ENCODE assay signal across 1 cellular context in the genomic region with DNA sequence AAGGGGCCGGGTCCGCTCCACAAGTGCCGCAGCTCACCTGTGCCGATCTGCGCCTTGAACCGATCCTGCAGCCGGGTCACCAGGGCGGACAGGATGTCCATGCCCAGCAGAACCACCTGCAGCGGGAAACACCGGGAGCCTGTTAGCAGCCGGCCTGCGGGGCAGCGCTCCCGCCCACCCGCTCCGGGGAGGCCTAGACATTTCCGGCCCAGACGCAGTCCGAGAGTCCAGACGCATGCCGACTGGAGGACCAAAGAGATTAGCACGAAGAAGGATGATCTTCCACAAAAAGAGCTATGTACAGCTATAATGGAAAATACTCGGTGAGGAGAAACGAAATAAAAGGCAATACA.
TF ChIP-seq lines count a peak whose summit lies in the region.

No MANE protein-coding gene starts in this region.

TF ChIP-seq in HepG2, 621 proteins besides CTCF, POLR2A, EP300 and RAD21 (continues in another document):
- TF ChIP-seq ATM (IDR thresholded peaks at IDR 0.05; ENCODE audit: borderline replicate concordance) (no peak), ZNF263 (CRISPR knock-in tag; IDR thresholded peaks at IDR 0.05) (peak; percentile 28; the same call in 1 of the 2 replicates), GFI1 (CRISPR knock-in tag; IDR thresholded peaks at IDR 0.05; ENCODE audit: borderline replicate concordance) (no peak), ZFX (CRISPR knock-in tag; IDR thresholded peaks at IDR 0.05; ENCODE audit: low read depth) (peak; percentile 99), HMGA1 (CRISPR knock-in tag; conservative IDR thresholded peaks at IDR 0.05) (no peak), SMAD3 (CRISPR knock-in tag; IDR thresholded peaks at IDR 0.05) (no peak), ZNF878 (CRISPR knock-in tag; IDR thresholded peaks at IDR 0.05) (no peak), ZNF7 (CRISPR knock-in tag; IDR thresholded peaks at IDR 0.05) (no peak; the same call in 1 of the 2 replicates), HOXA5 (CRISPR knock-in tag; IDR thresholded peaks at IDR 0.05) (0 out of 2 replicates have a peak, but pooled peaks have one; percentile 35), ZNF337 (CRISPR knock-in tag; IDR thresholded peaks at IDR 0.05; ENCODE audit: borderline replicate concordance, low read depth) (no peak), STAG1 (CRISPR knock-in tag; IDR thresholded peaks at IDR 0.05) (peak; percentile 15), HNRNPLL (IDR thresholded peaks at IDR 0.05; ENCODE audit: low read depth, low read length, poor library complexity, severe bottlenecking) (peak; percentile 76), HNRNPH1 (optimal IDR thresholded peaks at IDR 0.05; ENCODE audit: low read depth, low read length) (peak; percentile 88), KDM5A (IDR thresholded peaks at IDR 0.05; ENCODE audit: borderline replicate concordance, low read length) (peak; percentile 28; the same call in 1 of the 2 replicates), SMYD3 (CRISPR knock-in tag; IDR thresholded peaks at IDR 0.05) (no peak), ZFP36 (IDR thresholded peaks at IDR 0.05; ENCODE audit: borderline replicate concordance, low read depth, low read length, partially characterized antibody) (no peak), ZNF737 (CRISPR knock-in tag; IDR thresholded peaks at IDR 0.05; ENCODE audit: borderline replicate concordance) (0 out of 2 replicates have a peak, but pooled peaks have one; percentile 29), ZNF792 (CRISPR knock-in tag; IDR thresholded peaks at IDR 0.05) (peak; percentile 62; the same call in 1 of the 2 replicates), ZNF839 (CRISPR knock-in tag; IDR thresholded peaks at IDR 0.05; ENCODE audit: borderline replicate concordance) (no peak), ZNF329 (CRISPR knock-in tag; IDR thresholded peaks at IDR 0.05; ENCODE audit: low read depth) (peak; percentile 17; the same call in 1 of the 2 replicates), SATB2 (CRISPR knock-in tag; IDR thresholded peaks at IDR 0.05) (no peak), ARNT (IDR thresholded peaks at IDR 0.05) (no peak), SRSF9 (IDR thresholded peaks at IDR 0.05; ENCODE audit: borderline replicate concordance, insufficient read depth, low read depth, low read length, poor library complexity, severe bottlenecking) (no peak), HES4 (CRISPR knock-in tag; IDR thresholded peaks at IDR 0.05; ENCODE audit: borderline replicate concordance) (no peak; the same call in 1 of the 2 replicates), ZFP37 (CRISPR knock-in tag; IDR thresholded peaks at IDR 0.05; ENCODE audit: borderline replicate concordance) (0 out of 2 replicates have a peak, but pooled peaks have one; percentile 79)
- TF ChIP-seq, protein P1, sequence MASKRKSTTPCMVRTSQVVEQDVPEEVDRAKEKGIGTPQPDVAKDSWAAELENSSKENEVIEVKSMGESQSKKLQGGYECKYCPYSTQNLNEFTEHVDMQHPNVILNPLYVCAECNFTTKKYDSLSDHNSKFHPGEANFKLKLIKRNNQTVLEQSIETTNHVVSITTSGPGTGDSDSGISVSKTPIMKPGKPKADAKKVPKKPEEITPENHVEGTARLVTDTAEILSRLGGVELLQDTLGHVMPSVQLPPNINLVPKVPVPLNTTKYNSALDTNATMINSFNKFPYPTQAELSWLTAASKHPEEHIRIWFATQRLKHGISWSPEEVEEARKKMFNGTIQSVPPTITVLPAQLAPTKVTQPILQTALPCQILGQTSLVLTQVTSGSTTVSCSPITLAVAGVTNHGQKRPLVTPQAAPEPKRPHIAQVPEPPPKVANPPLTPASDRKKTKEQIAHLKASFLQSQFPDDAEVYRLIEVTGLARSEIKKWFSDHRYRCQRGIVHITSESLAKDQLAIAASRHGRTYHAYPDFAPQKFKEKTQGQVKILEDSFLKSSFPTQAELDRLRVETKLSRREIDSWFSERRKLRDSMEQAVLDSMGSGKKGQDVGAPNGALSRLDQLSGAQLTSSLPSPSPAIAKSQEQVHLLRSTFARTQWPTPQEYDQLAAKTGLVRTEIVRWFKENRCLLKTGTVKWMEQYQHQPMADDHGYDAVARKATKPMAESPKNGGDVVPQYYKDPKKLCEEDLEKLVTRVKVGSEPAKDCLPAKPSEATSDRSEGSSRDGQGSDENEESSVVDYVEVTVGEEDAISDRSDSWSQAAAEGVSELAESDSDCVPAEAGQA (IDR thresholded peaks at IDR 0.05; ENCODE audit: low read depth): no peak
- TF ChIP-seq, protein P1 (CRISPR knock-in tag; IDR thresholded peaks at IDR 0.05; ENCODE audit: borderline replicate concordance): 0 out of 2 replicates have a peak, but pooled peaks have one; percentile 31
- TF ChIP-seq, protein P2, sequence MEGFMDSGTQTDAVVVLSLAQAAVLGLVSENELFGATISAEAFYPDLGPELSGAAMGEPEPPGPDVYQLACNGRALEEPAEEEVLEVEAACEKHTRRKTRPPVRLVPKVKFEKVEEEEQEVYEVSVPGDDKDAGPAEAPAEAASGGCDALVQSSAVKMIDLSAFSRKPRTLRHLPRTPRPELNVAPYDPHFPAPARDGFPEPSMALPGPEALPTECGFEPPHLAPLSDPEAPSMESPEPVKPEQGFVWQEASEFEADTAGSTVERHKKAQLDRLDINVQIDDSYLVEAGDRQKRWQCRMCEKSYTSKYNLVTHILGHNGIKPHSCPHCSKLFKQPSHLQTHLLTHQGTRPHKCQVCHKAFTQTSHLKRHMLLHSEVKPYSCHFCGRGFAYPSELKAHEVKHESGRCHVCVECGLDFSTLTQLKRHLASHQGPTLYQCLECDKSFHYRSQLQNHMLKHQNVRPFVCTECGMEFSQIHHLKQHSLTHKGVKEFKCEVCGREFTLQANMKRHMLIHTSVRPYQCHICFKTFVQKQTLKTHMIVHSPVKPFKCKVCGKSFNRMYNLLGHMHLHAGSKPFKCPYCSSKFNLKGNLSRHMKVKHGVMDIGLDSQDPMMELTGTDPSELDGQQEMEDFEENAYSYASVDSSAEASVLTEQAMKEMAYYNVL (CRISPR knock-in tag; IDR thresholded peaks at IDR 0.05; ENCODE audit: borderline replicate concordance): no peak
- TF ChIP-seq, protein P3, sequence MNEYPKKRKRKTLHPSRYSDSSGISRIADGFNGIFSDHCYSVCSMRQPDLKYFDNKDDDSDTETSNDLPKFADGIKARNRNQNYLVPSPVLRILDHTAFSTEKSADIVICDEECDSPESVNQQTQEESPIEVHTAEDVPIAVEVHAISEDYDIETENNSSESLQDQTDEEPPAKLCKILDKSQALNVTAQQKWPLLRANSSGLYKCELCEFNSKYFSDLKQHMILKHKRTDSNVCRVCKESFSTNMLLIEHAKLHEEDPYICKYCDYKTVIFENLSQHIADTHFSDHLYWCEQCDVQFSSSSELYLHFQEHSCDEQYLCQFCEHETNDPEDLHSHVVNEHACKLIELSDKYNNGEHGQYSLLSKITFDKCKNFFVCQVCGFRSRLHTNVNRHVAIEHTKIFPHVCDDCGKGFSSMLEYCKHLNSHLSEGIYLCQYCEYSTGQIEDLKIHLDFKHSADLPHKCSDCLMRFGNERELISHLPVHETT (CRISPR knock-in tag; conservative IDR thresholded peaks at IDR 0.05): no peak
- TF ChIP-seq, protein P4, sequence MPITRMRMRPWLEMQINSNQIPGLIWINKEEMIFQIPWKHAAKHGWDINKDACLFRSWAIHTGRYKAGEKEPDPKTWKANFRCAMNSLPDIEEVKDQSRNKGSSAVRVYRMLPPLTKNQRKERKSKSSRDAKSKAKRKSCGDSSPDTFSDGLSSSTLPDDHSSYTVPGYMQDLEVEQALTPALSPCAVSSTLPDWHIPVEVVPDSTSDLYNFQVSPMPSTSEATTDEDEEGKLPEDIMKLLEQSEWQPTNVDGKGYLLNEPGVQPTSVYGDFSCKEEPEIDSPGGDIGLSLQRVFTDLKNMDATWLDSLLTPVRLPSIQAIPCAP (CRISPR knock-in tag; IDR thresholded peaks at IDR 0.05; ENCODE audit: low read depth): no peak
- TF ChIP-seq, protein P5, sequence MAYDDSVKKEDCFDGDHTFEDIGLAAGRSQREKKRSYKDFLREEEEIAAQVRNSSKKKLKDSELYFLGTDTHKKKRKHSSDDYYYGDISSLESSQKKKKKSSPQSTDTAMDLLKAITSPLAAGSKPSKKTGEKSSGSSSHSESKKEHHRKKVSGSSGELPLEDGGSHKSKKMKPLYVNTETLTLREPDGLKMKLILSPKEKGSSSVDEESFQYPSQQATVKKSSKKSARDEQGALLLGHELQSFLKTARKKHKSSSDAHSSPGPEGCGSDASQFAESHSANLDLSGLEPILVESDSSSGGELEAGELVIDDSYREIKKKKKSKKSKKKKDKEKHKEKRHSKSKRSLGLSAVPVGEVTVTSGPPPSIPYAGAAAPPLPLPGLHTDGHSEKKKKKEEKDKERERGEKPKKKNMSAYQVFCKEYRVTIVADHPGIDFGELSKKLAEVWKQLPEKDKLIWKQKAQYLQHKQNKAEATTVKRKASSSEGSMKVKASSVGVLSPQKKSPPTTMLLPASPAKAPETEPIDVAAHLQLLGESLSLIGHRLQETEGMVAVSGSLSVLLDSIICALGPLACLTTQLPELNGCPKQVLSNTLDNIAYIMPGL (CRISPR knock-in tag; IDR thresholded peaks at IDR 0.05; ENCODE audit: borderline replicate concordance in 1 of 2, low read depth in 1 of 2): no peak; a peak in 1 of 4 replicates
- TF ChIP-seq, protein P6, sequence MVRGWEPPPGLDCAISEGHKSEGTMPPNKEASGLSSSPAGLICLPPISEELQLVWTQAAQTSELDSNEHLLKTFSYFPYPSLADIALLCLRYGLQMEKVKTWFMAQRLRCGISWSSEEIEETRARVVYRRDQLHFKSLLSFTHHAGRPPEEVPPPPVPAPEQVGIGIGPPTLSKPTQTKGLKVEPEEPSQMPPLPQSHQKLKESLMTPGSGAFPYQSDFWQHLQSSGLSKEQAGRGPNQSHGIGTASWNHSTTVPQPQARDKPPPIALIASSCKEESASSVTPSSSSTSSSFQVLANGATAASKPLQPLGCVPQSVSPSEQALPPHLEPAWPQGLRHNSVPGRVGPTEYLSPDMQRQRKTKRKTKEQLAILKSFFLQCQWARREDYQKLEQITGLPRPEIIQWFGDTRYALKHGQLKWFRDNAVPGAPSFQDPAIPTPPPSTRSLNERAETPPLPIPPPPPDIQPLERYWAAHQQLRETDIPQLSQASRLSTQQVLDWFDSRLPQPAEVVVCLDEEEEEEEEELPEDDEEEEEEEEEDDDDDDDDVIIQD (CRISPR knock-in tag; IDR thresholded peaks at IDR 0.05; ENCODE audit: low read depth): no peak
